Comparison of ENCODE assay signal across 3 cellular contexts in the genomic region with DNA sequence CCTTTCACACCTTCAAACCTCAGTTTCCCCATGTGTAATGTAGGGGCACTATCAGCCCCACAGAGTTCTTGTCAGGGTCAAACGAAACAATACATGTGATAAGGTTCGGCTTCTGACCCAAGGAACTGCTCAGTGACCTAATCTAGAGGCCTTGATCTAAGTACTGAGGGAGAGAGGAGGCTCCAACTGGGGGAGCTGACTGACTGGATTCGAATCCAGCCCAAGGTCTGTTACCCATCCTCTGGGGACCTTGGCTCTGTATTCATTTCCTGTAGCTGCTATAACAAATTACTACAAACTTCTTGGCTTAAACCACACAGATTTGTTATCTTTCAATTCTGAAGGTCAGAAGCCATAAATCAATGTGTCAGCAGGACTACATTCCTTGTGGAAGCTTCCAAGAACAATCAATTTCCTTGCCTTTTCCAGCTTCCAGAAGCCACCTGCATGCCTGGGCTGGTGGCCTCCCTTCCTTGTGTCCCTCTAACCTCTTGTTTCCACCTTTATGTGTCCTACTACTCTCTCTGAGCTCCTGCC.
A peak's percentile ranks its signal among the peaks of the same experiment; 100 is the strongest.
TF ChIP-seq lines count a peak whose summit lies in the region.

No MANE protein-coding gene starts in this region.

TF ChIP-seq in SK-N-SH, 30 proteins besides CTCF, POLR2A, EP300 and RAD21:
- TF ChIP-seq GABPA (IDR thresholded peaks at IDR 0.05; ENCODE audit: low read depth): no peak
- TF ChIP-seq YY1 (IDR thresholded peaks at IDR 0.05; ENCODE audit: low read depth): no peak
- TF ChIP-seq, protein P1, sequence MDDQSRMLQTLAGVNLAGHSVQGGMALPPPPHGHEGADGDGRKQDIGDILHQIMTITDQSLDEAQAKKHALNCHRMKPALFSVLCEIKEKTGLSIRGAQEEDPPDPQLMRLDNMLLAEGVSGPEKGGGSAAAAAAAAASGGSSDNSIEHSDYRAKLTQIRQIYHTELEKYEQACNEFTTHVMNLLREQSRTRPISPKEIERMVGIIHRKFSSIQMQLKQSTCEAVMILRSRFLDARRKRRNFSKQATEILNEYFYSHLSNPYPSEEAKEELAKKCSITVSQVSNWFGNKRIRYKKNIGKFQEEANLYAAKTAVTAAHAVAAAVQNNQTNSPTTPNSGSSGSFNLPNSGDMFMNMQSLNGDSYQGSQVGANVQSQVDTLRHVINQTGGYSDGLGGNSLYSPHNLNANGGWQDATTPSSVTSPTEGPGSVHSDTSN (IDR thresholded peaks at IDR 0.05): peak; percentile 22; the same call in 1 of the 2 replicates
- TF ChIP-seq EZH2phosphoT487 (IDR thresholded peaks at IDR 0.05; ENCODE audit: borderline replicate concordance, low read depth): no peak
- TF ChIP-seq SMC3 (IDR thresholded peaks at IDR 0.05; ENCODE audit: low read depth, low read length): no peak
- no peak for TF ChIP-seq MXI1 (IDR thresholded peaks at IDR 0.05; ENCODE audit: low read depth, low read length)
- TF ChIP-seq, protein P2, sequence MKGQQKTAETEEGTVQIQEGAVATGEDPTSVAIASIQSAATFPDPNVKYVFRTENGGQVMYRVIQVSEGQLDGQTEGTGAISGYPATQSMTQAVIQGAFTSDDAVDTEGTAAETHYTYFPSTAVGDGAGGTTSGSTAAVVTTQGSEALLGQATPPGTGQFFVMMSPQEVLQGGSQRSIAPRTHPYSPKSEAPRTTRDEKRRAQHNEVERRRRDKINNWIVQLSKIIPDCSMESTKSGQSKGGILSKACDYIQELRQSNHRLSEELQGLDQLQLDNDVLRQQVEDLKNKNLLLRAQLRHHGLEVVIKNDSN (IDR thresholded peaks at IDR 0.05; ENCODE audit: borderline replicate concordance, low read depth): no peak
- TF ChIP-seq SIN3A (IDR thresholded peaks at IDR 0.05; ENCODE audit: borderline replicate concordance, low read depth, low read length): no peak

TF ChIP-seq in SK-N-SH treated with all-trans-retinoic acid at 6 μM for 48 hours, 23 proteins besides CTCF, POLR2A, EP300 and RAD21:
- no peak for TF ChIP-seq ISL1 (CRISPR knock-in tag; IDR thresholded peaks at IDR 0.05)
- TF ChIP-seq, protein P3, sequence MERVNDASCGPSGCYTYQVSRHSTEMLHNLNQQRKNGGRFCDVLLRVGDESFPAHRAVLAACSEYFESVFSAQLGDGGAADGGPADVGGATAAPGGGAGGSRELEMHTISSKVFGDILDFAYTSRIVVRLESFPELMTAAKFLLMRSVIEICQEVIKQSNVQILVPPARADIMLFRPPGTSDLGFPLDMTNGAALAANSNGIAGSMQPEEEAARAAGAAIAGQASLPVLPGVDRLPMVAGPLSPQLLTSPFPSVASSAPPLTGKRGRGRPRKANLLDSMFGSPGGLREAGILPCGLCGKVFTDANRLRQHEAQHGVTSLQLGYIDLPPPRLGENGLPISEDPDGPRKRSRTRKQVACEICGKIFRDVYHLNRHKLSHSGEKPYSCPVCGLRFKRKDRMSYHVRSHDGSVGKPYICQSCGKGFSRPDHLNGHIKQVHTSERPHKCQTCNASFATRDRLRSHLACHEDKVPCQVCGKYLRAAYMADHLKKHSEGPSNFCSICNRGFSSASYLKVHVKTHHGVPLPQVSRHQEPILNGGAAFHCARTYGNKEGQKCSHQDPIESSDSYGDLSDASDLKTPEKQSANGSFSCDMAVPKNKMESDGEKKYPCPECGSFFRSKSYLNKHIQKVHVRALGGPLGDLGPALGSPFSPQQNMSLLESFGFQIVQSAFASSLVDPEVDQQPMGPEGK (CRISPR knock-in tag; IDR thresholded peaks at IDR 0.05; ENCODE audit: borderline replicate concordance): no peak
- TF ChIP-seq, protein P4, sequence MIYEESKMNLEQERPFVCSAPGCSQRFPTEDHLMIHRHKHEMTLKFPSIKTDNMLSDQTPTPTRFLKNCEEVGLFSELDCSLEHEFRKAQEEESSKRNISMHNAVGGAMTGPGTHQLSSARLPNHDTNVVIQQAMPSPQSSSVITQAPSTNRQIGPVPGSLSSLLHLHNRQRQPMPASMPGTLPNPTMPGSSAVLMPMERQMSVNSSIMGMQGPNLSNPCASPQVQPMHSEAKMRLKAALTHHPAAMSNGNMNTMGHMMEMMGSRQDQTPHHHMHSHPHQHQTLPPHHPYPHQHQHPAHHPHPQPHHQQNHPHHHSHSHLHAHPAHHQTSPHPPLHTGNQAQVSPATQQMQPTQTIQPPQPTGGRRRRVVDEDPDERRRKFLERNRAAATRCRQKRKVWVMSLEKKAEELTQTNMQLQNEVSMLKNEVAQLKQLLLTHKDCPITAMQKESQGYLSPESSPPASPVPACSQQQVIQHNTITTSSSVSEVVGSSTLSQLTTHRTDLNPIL (CRISPR knock-in tag; IDR thresholded peaks at IDR 0.05; ENCODE audit: low read depth): no peak
- no peak for TF ChIP-seq ZNF70 (CRISPR knock-in tag; IDR thresholded peaks at IDR 0.05)
- TF ChIP-seq CSDC2 (CRISPR knock-in tag; IDR thresholded peaks at IDR 0.05): no peak

TF ChIP-seq in K562, 482 proteins besides CTCF, POLR2A, EP300 and RAD21:
- TF ChIP-seq ZNF780A (CRISPR knock-in tag; IDR thresholded peaks at IDR 0.05) (no peak), TSC22D4 (tag; IDR thresholded peaks at IDR 0.05) (no peak), ETV1 (tag; conservative IDR thresholded peaks at IDR 0.05; ENCODE audit: low read depth) (peak; percentile 48), TEAD4 (IDR thresholded peaks at IDR 0.05; ENCODE audit: low read length) (peak; percentile 26; the same call in 1 of the 2 replicates), TEAD4 (CRISPR knock-in tag; IDR thresholded peaks at IDR 0.05; ENCODE audit: borderline replicate concordance) (no peak), RAD51 (IDR thresholded peaks at IDR 0.05; ENCODE audit: borderline replicate concordance, low read depth) (no peak), KDM1A (IDR thresholded peaks at IDR 0.05) (peak in 1 of 2 experiments; percentile 34; a peak in 1 of 4 replicates), CTBP1 (IDR thresholded peaks at IDR 0.05; ENCODE audit: borderline replicate concordance) (peak; percentile 17; the same call in 1 of the 2 replicates), NR2C2 (CRISPR knock-in tag; IDR thresholded peaks at IDR 0.05) (no peak), NR2C2 (tag; IDR thresholded peaks at IDR 0.05) (0 out of 2 replicates have a peak, but pooled peaks have one; percentile 46), RCOR1 (IDR thresholded peaks at IDR 0.05; ENCODE audit: borderline replicate concordance in 1 of 2, low read depth in 2 of 2, low read length in 2 of 2) (peak in 1 of 2 experiments; percentile 63; a peak in 1 of 4 replicates), KLF13 (tag; IDR thresholded peaks at IDR 0.05; ENCODE audit: borderline replicate concordance, low read depth) (no peak), ADNP (tag; IDR thresholded peaks at IDR 0.05) (no peak), ZNF12 (CRISPR knock-in tag; IDR thresholded peaks at IDR 0.05) (0 out of 2 replicates have a peak, but pooled peaks have one; percentile 72), ETV6 (IDR thresholded peaks at IDR 0.05; ENCODE audit: borderline replicate concordance in 1 of 2, low read depth in 2 of 2, low read length in 1 of 2) (0 out of 4 replicates have a peak, but pooled peaks of 1 of the 2 experiments have one; percentile 57), ETV6 (CRISPR knock-in tag; IDR thresholded peaks at IDR 0.05; ENCODE audit: borderline replicate concordance) (no peak), ZNF316 (IDR thresholded peaks at IDR 0.05) (peak; percentile 30; the same call in 1 of the 2 replicates), ESRRA (IDR thresholded peaks at IDR 0.05; ENCODE audit: borderline replicate concordance, low read depth) (peak; percentile 18; the same call in 1 of the 2 replicates), TCF3 (CRISPR knock-in tag; IDR thresholded peaks at IDR 0.05) (no peak), MEIS2 (IDR thresholded peaks at IDR 0.05; ENCODE audit: partially characterized antibody) (peak; percentile 98)
- TF ChIP-seq, protein P5, sequence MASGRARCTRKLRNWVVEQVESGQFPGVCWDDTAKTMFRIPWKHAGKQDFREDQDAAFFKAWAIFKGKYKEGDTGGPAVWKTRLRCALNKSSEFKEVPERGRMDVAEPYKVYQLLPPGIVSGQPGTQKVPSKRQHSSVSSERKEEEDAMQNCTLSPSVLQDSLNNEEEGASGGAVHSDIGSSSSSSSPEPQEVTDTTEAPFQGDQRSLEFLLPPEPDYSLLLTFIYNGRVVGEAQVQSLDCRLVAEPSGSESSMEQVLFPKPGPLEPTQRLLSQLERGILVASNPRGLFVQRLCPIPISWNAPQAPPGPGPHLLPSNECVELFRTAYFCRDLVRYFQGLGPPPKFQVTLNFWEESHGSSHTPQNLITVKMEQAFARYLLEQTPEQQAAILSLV (tag; IDR thresholded peaks at IDR 0.05): no peak
- TF ChIP-seq, protein P6, sequence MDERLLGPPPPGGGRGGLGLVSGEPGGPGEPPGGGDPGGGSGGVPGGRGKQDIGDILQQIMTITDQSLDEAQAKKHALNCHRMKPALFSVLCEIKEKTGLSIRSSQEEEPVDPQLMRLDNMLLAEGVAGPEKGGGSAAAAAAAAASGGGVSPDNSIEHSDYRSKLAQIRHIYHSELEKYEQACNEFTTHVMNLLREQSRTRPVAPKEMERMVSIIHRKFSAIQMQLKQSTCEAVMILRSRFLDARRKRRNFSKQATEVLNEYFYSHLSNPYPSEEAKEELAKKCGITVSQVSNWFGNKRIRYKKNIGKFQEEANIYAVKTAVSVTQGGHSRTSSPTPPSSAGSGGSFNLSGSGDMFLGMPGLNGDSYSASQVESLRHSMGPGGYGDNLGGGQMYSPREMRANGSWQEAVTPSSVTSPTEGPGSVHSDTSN (CRISPR knock-in tag; IDR thresholded peaks at IDR 0.05; ENCODE audit: low read depth): peak; percentile 84
- TF ChIP-seq, protein P6 (tag; conservative IDR thresholded peaks at IDR 0.05; ENCODE audit: low read depth): peak; percentile 95
- TF ChIP-seq, protein P7, sequence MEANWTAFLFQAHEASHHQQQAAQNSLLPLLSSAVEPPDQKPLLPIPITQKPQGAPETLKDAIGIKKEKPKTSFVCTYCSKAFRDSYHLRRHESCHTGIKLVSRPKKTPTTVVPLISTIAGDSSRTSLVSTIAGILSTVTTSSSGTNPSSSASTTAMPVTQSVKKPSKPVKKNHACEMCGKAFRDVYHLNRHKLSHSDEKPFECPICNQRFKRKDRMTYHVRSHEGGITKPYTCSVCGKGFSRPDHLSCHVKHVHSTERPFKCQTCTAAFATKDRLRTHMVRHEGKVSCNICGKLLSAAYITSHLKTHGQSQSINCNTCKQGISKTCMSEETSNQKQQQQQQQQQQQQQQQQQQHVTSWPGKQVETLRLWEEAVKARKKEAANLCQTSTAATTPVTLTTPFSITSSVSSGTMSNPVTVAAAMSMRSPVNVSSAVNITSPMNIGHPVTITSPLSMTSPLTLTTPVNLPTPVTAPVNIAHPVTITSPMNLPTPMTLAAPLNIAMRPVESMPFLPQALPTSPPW (CRISPR knock-in tag; IDR thresholded peaks at IDR 0.05): peak; percentile 25; the same call in 1 of the 2 replicates
- TF ChIP-seq, protein P8, sequence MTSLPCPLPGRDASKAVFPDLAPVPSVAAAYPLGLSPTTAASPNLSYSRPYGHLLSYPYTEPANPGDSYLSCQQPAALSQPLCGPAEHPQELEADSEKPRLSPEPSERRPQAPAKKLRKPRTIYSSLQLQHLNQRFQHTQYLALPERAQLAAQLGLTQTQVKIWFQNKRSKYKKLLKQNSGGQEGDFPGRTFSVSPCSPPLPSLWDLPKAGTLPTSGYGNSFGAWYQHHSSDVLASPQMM (CRISPR knock-in tag; IDR thresholded peaks at IDR 0.05): no peak
- TF ChIP-seq, protein P9, sequence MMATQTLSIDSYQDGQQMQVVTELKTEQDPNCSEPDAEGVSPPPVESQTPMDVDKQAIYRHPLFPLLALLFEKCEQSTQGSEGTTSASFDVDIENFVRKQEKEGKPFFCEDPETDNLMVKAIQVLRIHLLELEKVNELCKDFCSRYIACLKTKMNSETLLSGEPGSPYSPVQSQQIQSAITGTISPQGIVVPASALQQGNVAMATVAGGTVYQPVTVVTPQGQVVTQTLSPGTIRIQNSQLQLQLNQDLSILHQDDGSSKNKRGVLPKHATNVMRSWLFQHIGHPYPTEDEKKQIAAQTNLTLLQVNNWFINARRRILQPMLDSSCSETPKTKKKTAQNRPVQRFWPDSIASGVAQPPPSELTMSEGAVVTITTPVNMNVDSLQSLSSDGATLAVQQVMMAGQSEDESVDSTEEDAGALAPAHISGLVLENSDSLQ (IDR thresholded peaks at IDR 0.05): peak; percentile 96
